1 cellular context compared by ENCODE assay signal in genomic region chr7:101308245-101309085, GRCh38.
TF ChIP-seq lines count a peak whose summit lies in the region.

No MANE protein-coding gene starts in this region.

TF ChIP-seq in HepG2, 621 proteins besides CTCF, POLR2A, EP300 and RAD21 (continued from another document):
- 0 out of 2 replicates have a peak, but pooled peaks have one; percentile 9 for TF ChIP-seq ZNF232 (CRISPR knock-in tag; IDR thresholded peaks at IDR 0.05; ENCODE audit: borderline replicate concordance)
- no peak for TF ChIP-seq ATF1 (CRISPR knock-in tag; IDR thresholded peaks at IDR 0.05)
- TF ChIP-seq ZNF607 (CRISPR knock-in tag; IDR thresholded peaks at IDR 0.05; ENCODE audit: borderline replicate concordance) = peak; percentile 89
- no peak for TF ChIP-seq THYN1 (CRISPR knock-in tag; IDR thresholded peaks at IDR 0.05; ENCODE audit: borderline replicate concordance, low read depth)
